8 cellular contexts compared by ENCODE assay signal in genomic region chr9:133375724-133376654, GRCh38. TPM values are rescaled to one million over a fixed set of nuclear protein-coding genes. Genes with fewer than 3 reads are reported as not detected.
DNase-seq lines count a peak whose midpoint lies in the region; ATAC-seq, FAIRE-seq and TF ChIP-seq lines count a peak whose summit lies in the region.

Gene STKLD1 (plus strand): TSS chr9:133376366. CDS start chr9:133376474, 108 bp downstream.
Gene SURF4 (minus strand): TSS chr9:133376060. CDS start chr9:133375969, 91 bp downstream.

- peaks cover 18% of the 10 kb centered on the region for H3K36me3 Mint-ChIP-seq in WTC11

- H3K4me1 Mint-ChIP-seq in WTC11: peaks cover 17% of the 10 kb centered on the region

- H3K27me3 ChIP-seq in bronchial epithelial cell (ENCODE audit: control insufficient read depth, insufficient read depth, low read length): no peaks in the 10 kb centered on the region

- H3K36me3 ChIP-seq in bronchial epithelial cell (ENCODE audit: control insufficient read depth, insufficient read depth, low read length): peaks cover 6% of the 10 kb centered on the region

- POLR2A ChIA-PET in WTC11 (lab: Charles Lee): interaction anchor here (0.7 to 1.0 kb wide), 2 partner anchors 28 to 66 kb away, joined by 3 read pairs; partner anchors contain the start of genes MED22 and RPL7A

- TF ChIP-seq CTCF in AG09309 (IDR thresholded peaks at IDR 0.05; ENCODE audit: control insufficient read depth, insufficient read depth, low read depth, low read length, missing control alignments) (no peak), WTC11 (IDR thresholded peaks at IDR 0.05) (no peak), bronchial epithelial cell (IDR thresholded peaks at IDR 0.05; ENCODE audit: insufficient read depth, low read length, severe bottlenecking) (no peak)

- peak within 1 kb of the TSS; percentile 96 for H3K27ac Mint-ChIP-seq in WTC11

- no peak for FAIRE-seq in bronchial epithelial cell (lab: Jason Lieb, UNC)

- CTCF ChIA-PET in WTC11 (lab: Charles Lee): interaction anchor here (0.9 to 2.3 kb wide), 4 partner anchors 28 to 111 kb away, joined by 3 to 11 read pairs (median 3); partner anchors contain the start of genes ADAMTS13, MED22 and RPL7A

- peaks cover 4% of the 10 kb centered on the region for H3K9me3 Mint-ChIP-seq in WTC11

- ATAC-seq in GM19025 (IDR thresholded peaks at IDR 0.05; ENCODE audit: low read depth, unreplicated experiment): peak; percentile 93
- peak; percentile 87 for ATAC-seq in HG03196 (IDR thresholded peaks at IDR 0.05; ENCODE audit: unreplicated experiment)
- peak; percentile 92 for ATAC-seq in WTC11

- peak within 1 kb of the TSS; percentile 98 for H3K4me3 Mint-ChIP-seq in WTC11

- H3K4me3 ChIP-seq in AG09309 (ENCODE audit: control insufficient read depth, low read depth, low read length): peak within 1 kb of the TSS; percentile 64
- H3K4me3 ChIP-seq in bronchial epithelial cell (ENCODE audit: low read depth, low read length): peak within 1 kb of the TSS; percentile 66

- DNase-seq in AG09309 (ENCODE audit: low read depth): peak; percentile 79
- peak; percentile 87 for DNase-seq in NCI-H2227 treated with DMSO at 0.1 percent for 48 hours (lab: John Stamatoyannopoulos, UW)
- DNase-seq in WTC11 (ENCODE audit: low spot score): peak; percentile 96
- DNase-seq in bronchial epithelial cell (ENCODE audit: low read depth): peak; percentile 84
- DNase-seq in inferior parietal cortex (ENCODE audit: extremely low spot score): peak; percentile 90
- peak; percentile 91 for DNase-seq in smooth muscle cell of the brain vasculature (ENCODE audit: low read depth, low spot score)

- H3K27me3 Mint-ChIP-seq in WTC11 (ENCODE audit: low read depth): peaks cover 30% of the 10 kb centered on the region

TF ChIP-seq in WTC11, 78 proteins besides CTCF, POLR2A, EP300 and RAD21 (continues in another document):
- peak; percentile 26 for TF ChIP-seq ZNF232 (CRISPR knock-in tag; IDR thresholded peaks at IDR 0.05)
- TF ChIP-seq CREM (CRISPR knock-in tag; IDR thresholded peaks at IDR 0.05): peak; percentile 83
- peak; percentile 91 for TF ChIP-seq NFE2L1 (CRISPR knock-in tag; IDR thresholded peaks at IDR 0.05)
- TF ChIP-seq ATF2 (CRISPR knock-in tag; IDR thresholded peaks at IDR 0.05; ENCODE audit: borderline replicate concordance, low read depth): peak; percentile 72
- TF ChIP-seq ZBTB21 (CRISPR knock-in tag; IDR thresholded peaks at IDR 0.05; ENCODE audit: borderline replicate concordance): peak; percentile 76
- TF ChIP-seq GTF2I (CRISPR knock-in tag; conservative IDR thresholded peaks at IDR 0.05): no peak
- TF ChIP-seq NR2C2 (CRISPR knock-in tag; IDR thresholded peaks at IDR 0.05): peak; percentile 73; the same call in 1 of the 2 replicates
- peak; percentile 100 for TF ChIP-seq SP1 (CRISPR knock-in tag; conservative IDR thresholded peaks at IDR 0.05)
- TF ChIP-seq GRHL2 (CRISPR knock-in tag; IDR thresholded peaks at IDR 0.05; ENCODE audit: insufficient replicate concordance, severe bottlenecking): no peak
- TF ChIP-seq PREB (CRISPR knock-in tag; IDR thresholded peaks at IDR 0.05; ENCODE audit: borderline replicate concordance): no peak
- peak; percentile 88 for TF ChIP-seq ZBTB43 (CRISPR knock-in tag; IDR thresholded peaks at IDR 0.05)
- no peak for TF ChIP-seq ZNF671 (CRISPR knock-in tag; IDR thresholded peaks at IDR 0.05)
- TF ChIP-seq ZNF138 (CRISPR knock-in tag; conservative IDR thresholded peaks at IDR 0.05): peak; percentile 73
- 0 out of 2 replicates have a peak, but pooled peaks have one; percentile 50 for TF ChIP-seq HMGXB4 (CRISPR knock-in tag; IDR thresholded peaks at IDR 0.05)
- peak; percentile 74; the same call in 1 of the 2 replicates for TF ChIP-seq CREB1 (CRISPR knock-in tag; IDR thresholded peaks at IDR 0.05)
- peak; percentile 89; the same call in 1 of the 2 replicates for TF ChIP-seq E2F1 (CRISPR knock-in tag; IDR thresholded peaks at IDR 0.05)
- TF ChIP-seq ZNF263 (CRISPR knock-in tag; IDR thresholded peaks at IDR 0.05; ENCODE audit: low read depth): peak; percentile 29; the same call in 1 of the 2 replicates
- peak; percentile 89; the same call in 1 of the 2 replicates for TF ChIP-seq MAX (CRISPR knock-in tag; IDR thresholded peaks at IDR 0.05)
- 0 out of 2 replicates have a peak, but pooled peaks have one; percentile 25 for TF ChIP-seq ZNF423 (CRISPR knock-in tag; IDR thresholded peaks at IDR 0.05)
- TF ChIP-seq NFATC4 (CRISPR knock-in tag; IDR thresholded peaks at IDR 0.05): no peak
- peak; percentile 52; the same call in 1 of the 2 replicates for TF ChIP-seq USF2 (CRISPR knock-in tag; IDR thresholded peaks at IDR 0.05)
- peak; percentile 77; the same call in 1 of the 2 replicates for TF ChIP-seq IRF1 (CRISPR knock-in tag; IDR thresholded peaks at IDR 0.05)

RNA-seq across cellular contexts. Expression of gene STKLD1, which starts in this region (rescaled TPM):
- total RNA-seq in WTC11 (2021): 0.94 to 1.6 TPM (median 0.98 TPM) in 3 replicates
- total RNA-seq in bronchial epithelial cell: under 0.01 and 0.38 TPM in 2 replicates

RNA-seq across cellular contexts. Expression of gene SURF4, which starts in this region (rescaled TPM):
- 171 to 173 TPM (median 173 TPM) in 3 replicates for total RNA-seq in WTC11 (2021)
- 269 and 295 TPM in 2 replicates for total RNA-seq in bronchial epithelial cell

Comparison
In these comparisons a context has a peak if more than half of its experiments do, and no peak if none do; other contexts are left out.
1. Peak in every context shown above with its lines: DNase-seq, ATAC-seq and H3K4me3 ChIP-seq.